17 cellular contexts compared by ENCODE assay signal in genomic region chr2:31140151-31140550, GRCh38. TPM values are rescaled to one million over a fixed set of nuclear protein-coding genes. Genes with fewer than 3 reads are reported as not detected.
DNase-seq lines count a peak whose midpoint lies in the region; ATAC-seq and TF ChIP-seq lines count a peak whose summit lies in the region.
"Had no signal": no experiment of that assay in that cellular context is flagged by ENCODE, and none has a peak within 500 bp of the region (broad histone marks: within the 10 kb centered on the region; RNA-seq: fewer than 3 reads in every experiment).

No MANE protein-coding gene starts in this region.

- H3K27ac ChIP-seq in esophagus muscularis mucosa (replicated peaks in 1 of 4), result no peak overlapping the region

- H3K9me3 Mint-ChIP-seq in T-helper 2 cell treated with Interferon-gamma antibody and Interleukin-4, amounts not matched to agents 5 μg/mL and 100 μg/mL, for 36 hours, result no peaks in the 10 kb centered on the region
- H3K9me3 Mint-ChIP-seq: T-helper 1 cell treated with Interleukin-12 subunit alpha and Interleukin-12 subunit beta and Interleukin-4 antibody, amounts not matched to agents 30 μg/mL and 1 μg/mL, for 36 hours had no signal

- H3K4me1 Mint-ChIP-seq in T-helper 2 cell treated with Interferon-gamma antibody and Interleukin-4, amounts not matched to agents 5 μg/mL and 100 μg/mL, for 36 hours (ENCODE audit: low read depth), result peaks cover 5% of the 10 kb centered on the region

- no peak for ATAC-seq in HG03108 (IDR thresholded peaks at IDR 0.05; ENCODE audit: unreplicated experiment)

- peaks cover 12 to 23% (median 23%) of the 10 kb centered on the region in 4 donors for H3K4me1 ChIP-seq in esophagus muscularis mucosa

- WGBS in esophagus muscularis mucosa, result 91% methylated on average over 7 of the region's 8 CpGs

- no peak overlapping the region for H3K4me3 Mint-ChIP-seq in T-helper 2 cell treated with Interferon-gamma antibody and Interleukin-4, amounts not matched to agents 5 μg/mL and 100 μg/mL, for 36 hours
- H3K4me3 Mint-ChIP-seq: T-helper 1 cell treated with Interleukin-12 subunit alpha and Interleukin-12 subunit beta and Interleukin-4 antibody, amounts not matched to agents 30 μg/mL and 1 μg/mL, for 36 hours had no signal

- intact Hi-C loops in esophagus muscularis mucosa (cut with DNase I), result no loop called here

- no peak overlapping the region for H3K4me3 ChIP-seq in esophagus muscularis mucosa

- TF ChIP-seq POLR2A in esophagus muscularis mucosa (IDR thresholded peaks at IDR 0.05; ENCODE audit: low read depth), result no peak

- DNase-seq in NCI-H524 (lab: John Stamatoyannopoulos, UW) (peak; percentile 51 to 72), NCI-H524 treated with DMSO at 0.1 percent for 48 hours (lab: John Stamatoyannopoulos, UW) (no peak), NCI-H1694 (lab: John Stamatoyannopoulos, UW) (peak; percentile 65), esophagus muscularis mucosa (ENCODE audit: extremely low spot score) (peak; percentile 74), superior temporal gyrus (ENCODE audit: extremely low spot score) (peak; percentile 35), COLO829 (ENCODE audit: low spot score) (no peak)
- DNase-seq in T-helper 2 cell treated with Interferon-gamma antibody and Interleukin-4, amounts not matched to agents 5 μg/mL and 100 μg/mL, for 36 hours (ENCODE audit: low spot score), result no peak
- DNase-seq: 8988T, COR-L47, HCEC 1CT, NCI-H1930, NCI-H510A, OCI-M1, RPMI8226 had no signal

- TF ChIP-seq EP300 in esophagus muscularis mucosa (IDR thresholded peaks at IDR 0.05), result no peak

- no peaks in the 10 kb centered on the region for H3K36me3 Mint-ChIP-seq in T-helper 2 cell treated with Interferon-gamma antibody and Interleukin-4, amounts not matched to agents 5 μg/mL and 100 μg/mL, for 36 hours (ENCODE audit: low read depth)

- no peaks in the 10 kb centered on the region for H3K36me3 ChIP-seq in esophagus muscularis mucosa

- H3K27me3 ChIP-seq in esophagus muscularis mucosa, result peaks cover 0 to 36% (median 24%) of the 10 kb centered on the region in 4 donors

- no peak for TF ChIP-seq CTCF in esophagus muscularis mucosa (IDR thresholded peaks at IDR 0.05)

- no peak overlapping the region for H3K27ac Mint-ChIP-seq in T-helper 2 cell treated with Interferon-gamma antibody and Interleukin-4, amounts not matched to agents 5 μg/mL and 100 μg/mL, for 36 hours
- H3K27ac Mint-ChIP-seq: CD14-positive monocyte; T-helper 1 cell treated with Interleukin-12 subunit alpha and Interleukin-12 subunit beta and Interleukin-4 antibody, amounts not matched to agents 30 μg/mL and 1 μg/mL, for 36 hours had no signal

- no peaks in the 10 kb centered on the region for H3K9me3 ChIP-seq in esophagus muscularis mucosa

- peaks cover 48% of the 10 kb centered on the region for H3K27me3 Mint-ChIP-seq in T-helper 2 cell treated with Interferon-gamma antibody and Interleukin-4, amounts not matched to agents 5 μg/mL and 100 μg/mL, for 36 hours (ENCODE audit: low read depth)

RNA-seq across cellular contexts. Expression of gene GALNT14, which starts 1.9 kb away (rescaled TPM):
- total RNA-seq in esophagus muscularis mucosa, result 1 to 10 TPM in 1 of 4 donors, under 1 TPM in 2, not detected in 1; 0.33 to 1.0 (median 0.80) TPM

Comparison
In these comparisons a context has a peak if more than half of its experiments do, and no peak if none do; other contexts are left out.
1. DNase-seq: peak in NCI-H524 (2 of 2), NCI-H1694 (single experiment), esophagus muscularis mucosa (single experiment) and superior temporal gyrus (single experiment); none in NCI-H524 treated with DMSO at 0.1 percent for 48 hours (single experiment), COLO829 (single experiment) and T-helper 2 cell treated with Interferon-gamma antibody and Interleukin-4, amounts not matched to agents 5 μg/mL and 100 μg/mL, for 36 hours (single experiment).